Comparison of ENCODE assay signal across 7 cellular contexts in genomic region chr12:103840399-103840880, GRCh38. TPM values are rescaled to one million over a fixed set of nuclear protein-coding genes. Genes with fewer than 3 reads are reported as not detected.
DNase-seq lines count a peak whose midpoint lies in the region; ATAC-seq, FAIRE-seq and TF ChIP-seq lines count a peak whose summit lies in the region.

No MANE protein-coding gene starts in this region.

- H3K36me3 ChIP-seq in kidney (ENCODE audit: control insufficient read depth in 1 of 2, insufficient read depth in 2 of 2, low read length in 2 of 2) = no peaks in the 10 kb centered on the region

- no peaks in the 10 kb centered on the region for H3K4me1 ChIP-seq in kidney (ENCODE audit: control insufficient read depth in 1 of 2, insufficient read depth in 1 of 2, low read depth in 1 of 2, low read length in 2 of 2)

- DNase-seq in HCEC 1CT (peak; percentile 30), NB4 (ENCODE audit: low read depth) (peak; percentile 67), amniotic epithelial cell (ENCODE audit: low read depth) (peak; percentile 24), kidney (no peak), occipital lobe (lab: John Stamatoyannopoulos, UW) (no peak)
- DNase-seq in stimulated activated CD4-positive, alpha-beta T cell treated with anti-CD3 and anti-CD28 coated beads, Interleukin-2, amount 100 ng/mL, for 48 hours = peak; percentile 21 to 26

- no peaks in the 10 kb centered on the region for H3K9me3 ChIP-seq in kidney (ENCODE audit: control insufficient read depth in 1 of 2, low read length in 2 of 2)

- ATAC-seq in GM18511 (IDR thresholded peaks at IDR 0.05; ENCODE audit: unreplicated experiment) = peak; percentile 42

- FAIRE-seq in kidney (lab: Jason Lieb, UNC) = no peak

- H3K9ac ChIP-seq in kidney (ENCODE audit: low read length in 2 of 2) = peak overlapping the region in 1 of 2 donors; percentile 37

- TF ChIP-seq CTCF in NB4 (IDR thresholded peaks at IDR 0.05; ENCODE audit: low read depth, low read length) (no peak), kidney (IDR thresholded peaks at IDR 0.05; ENCODE audit: borderline replicate concordance, extremely low read depth, insufficient read depth) (no peak)

- H3K4me3 ChIP-seq in NB4 (ENCODE audit: low read depth, low read length) (peak overlapping the region; percentile 81), kidney (ENCODE audit: low read length in 2 of 2) (peak overlapping the region; percentile 61 to 78)

- TF ChIP-seq POLR2A in NB4 (IDR thresholded peaks at IDR 0.05; ENCODE audit: extremely low read depth, insufficient read length) = no peak

- no peak overlapping the region for H3K27ac ChIP-seq in kidney (ENCODE audit: low read depth in 2 of 2, low read length in 2 of 2)

- intact Hi-C loops in kidney (cut with DNase I) = loop anchor here (10.0 kb wide), 1 partner anchor 216 kb away; no protein-coding TSS in a partner anchor

RNA-seq across cellular contexts. Expression of gene NT5DC3, which starts 0.6 kb away (rescaled TPM):
- total RNA-seq in kidney = 7.8 TPM
- 1.1 TPM for polyA plus RNA-seq in kidney (ENCODE audit: insufficient read depth, low read depth, low replicate concordance)
- 32.8 TPM for total RNA-seq in occipital lobe

Comparison
In these comparisons a context has a peak if more than half of its experiments do, and no peak if none do; other contexts are left out.
1. DNase-seq: peak in HCEC 1CT (single experiment), NB4 (single experiment), amniotic epithelial cell (single experiment) and stimulated activated CD4-positive, alpha-beta T cell treated with anti-CD3 and anti-CD28 coated beads, Interleukin-2, amount 100 ng/mL, for 48 hours (2 of 2); none in kidney (single experiment) and occipital lobe (single experiment).